15 cellular contexts compared by ENCODE assay signal in the genomic region with DNA sequence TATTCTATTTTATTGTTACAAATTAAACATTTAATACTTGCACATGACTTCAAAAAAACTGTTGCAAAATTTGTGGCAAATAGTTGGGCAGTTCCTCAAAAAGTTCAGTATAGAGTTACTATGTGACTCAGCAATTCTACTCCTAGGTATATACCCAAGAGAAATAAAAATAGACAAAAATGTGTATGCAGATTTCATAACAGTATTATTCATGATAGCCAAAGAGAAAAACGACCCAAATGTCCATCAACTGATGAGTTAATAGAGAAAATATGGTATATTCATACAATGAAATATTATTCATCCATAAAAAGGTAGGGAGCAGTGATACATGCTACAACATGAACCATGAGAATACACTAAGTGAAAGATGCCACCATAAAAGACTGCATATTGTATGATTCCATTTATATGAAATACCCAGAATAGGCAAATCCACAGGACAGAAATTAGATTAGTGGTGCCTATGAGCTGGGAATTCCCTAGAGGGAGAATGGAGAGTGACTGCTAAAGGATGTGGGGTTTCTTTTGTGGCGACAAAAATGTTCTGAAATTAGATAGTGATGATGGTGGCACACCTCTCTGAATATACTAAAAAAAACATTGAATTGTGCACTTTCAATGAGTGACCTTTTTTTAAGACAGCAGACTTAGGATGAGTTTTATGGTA. TPM values are rescaled to one million over a fixed set of nuclear protein-coding genes. Genes with fewer than 3 reads are reported as not detected.
A peak's percentile ranks its signal among the peaks of the same experiment; 100 is the strongest.
DNase-seq lines count a peak whose midpoint lies in the region; ATAC-seq and TF ChIP-seq lines count a peak whose summit lies in the region.
"Had no signal": no experiment of that assay in that cellular context is flagged by ENCODE, and none has a peak within 500 bp of the region (broad histone marks: within the 10 kb centered on the region; RNA-seq: fewer than 3 reads in every experiment).

No MANE protein-coding gene starts in this region.

- H3K4me1 ChIP-seq in SK-N-SH (ENCODE audit: control insufficient read depth in 1 of 2, insufficient read depth in 2 of 2, low read depth in 1 of 2, low read length in 1 of 2), result no peaks in the 10 kb centered on the region
- H3K4me1 ChIP-seq: stomach had no signal

- no peaks in the 10 kb centered on the region for H3K27me3 ChIP-seq in SK-N-SH (ENCODE audit: insufficient read depth)
- H3K27me3 ChIP-seq: stomach had no signal

- no peak for TF ChIP-seq RAD21 in SK-N-SH (IDR thresholded peaks at IDR 0.05; ENCODE audit: low read length)

- H3K9me3 ChIP-seq in SK-N-SH, result no peaks in the 10 kb centered on the region

- H3K27ac ChIP-seq in SK-N-SH (ENCODE audit: low read depth in 2 of 2, low read length in 1 of 2), result peak overlapping the region in 1 of 2 experiments; percentile 9; a peak in 2 of 4 replicates
- H3K27ac ChIP-seq: stomach had no signal

- DNase-seq in AG10803 (ENCODE audit: low read depth) (peak; percentile 29), HS-5 (ENCODE audit: low read depth) (peak; percentile 78), SK-N-SH (no peak), fibroblast of mammary gland (ENCODE audit: low read depth) (peak; percentile 47), iPS-NIHi11 (ENCODE audit: low spot score) (no peak), pons (ENCODE audit: low spot score) (no peak), NCI-H1092 (lab: John Stamatoyannopoulos, UW) (no peak)
- DNase-seq: activated CD4-positive, alpha-beta memory T cell treated with anti-CD3 and anti-CD28 coated beads, Interleukin-2, amount 10 ng/mL, durations not matched to agents 7 days and 5 days; activated naive CD4-positive, alpha-beta T cell; C1 segment of cervical spinal cord; kidney; retina; stimulated activated CD4-positive, alpha-beta T cell treated with anti-CD3 and anti-CD28 coated beads, Interleukin-4, amount 100 ng/mL, for 4 hours; stomach had no signal

- no peaks in the 10 kb centered on the region for H3K36me3 ChIP-seq in SK-N-SH (replicated peaks in 1 of 2; ENCODE audit: control insufficient read depth in 1 of 2, insufficient read depth in 2 of 2, low read length in 1 of 2)
- H3K36me3 ChIP-seq: stomach had no signal

- no peak overlapping the region for H3K9ac ChIP-seq in SK-N-SH

- no peaks in the 10 kb centered on the region for H4K20me1 ChIP-seq in SK-N-SH (ENCODE audit: insufficient read depth)

- POLR2A ChIA-PET in SK-N-SH (lab: Yijun Ruan, JAX), result no interaction called here

- ATAC-seq in GM18861 (IDR thresholded peaks at IDR 0.05; ENCODE audit: unreplicated experiment), result no peak

- no peak for TF ChIP-seq EP300 in SK-N-SH (IDR thresholded peaks at IDR 0.05; ENCODE audit: borderline replicate concordance in 1 of 2, low read depth in 1 of 2, low read length in 1 of 2)

- TF ChIP-seq CTCF in AG10803 (conservative IDR thresholded peaks at IDR 0.05; ENCODE audit: low read length), result no peak
- no peak for TF ChIP-seq CTCF in SK-N-SH (IDR thresholded peaks at IDR 0.05)
- TF ChIP-seq CTCF in fibroblast of mammary gland (conservative IDR thresholded peaks at IDR 0.05; ENCODE audit: control insufficient read depth, insufficient read depth, low read depth, low read length), result no peak

- H3K4me3 ChIP-seq in AG10803 (ENCODE audit: low read length) (no peak overlapping the region), SK-N-SH (ENCODE audit: low read depth in 2 of 2, low read length in 1 of 2) (no peak overlapping the region), fibroblast of mammary gland (ENCODE audit: control insufficient read depth, low read depth, low read length) (no peak overlapping the region)
- H3K4me3 ChIP-seq: stomach had no signal

- no peak overlapping the region for H3K4me2 ChIP-seq in SK-N-SH

- 33% methylated on average over 2 of the region's 2 CpGs for WGBS in SK-N-SH (ENCODE audit: low lambda C conversion rate)

- H3K9me2 ChIP-seq in SK-N-SH, result no peaks in the 10 kb centered on the region

- CTCF ChIA-PET in SK-N-SH (lab: Yijun Ruan, JAX), result interaction anchor here (1.3 to 2.7 kb wide), 3 partner anchors 16 to 37 kb away, joined by 3 to 8 read pairs (median 5); no protein-coding TSS in a partner anchor

- H3K79me2 ChIP-seq in SK-N-SH (ENCODE audit: insufficient read depth), result no peaks in the 10 kb centered on the region

- peaks cover 10% of the 10 kb centered on the region for H3F3A ChIP-seq in SK-N-SH (replicated peaks; ENCODE audit: insufficient read depth)

- peak overlapping the region; percentile 11; the same call in 1 of the 2 replicates for H2AFZ ChIP-seq in SK-N-SH (ENCODE audit: low read depth)

TF ChIP-seq in SK-N-SH, 30 proteins besides CTCF, POLR2A, EP300 and RAD21:
- TF ChIP-seq GATA2 (CRISPR knock-in tag; IDR thresholded peaks at IDR 0.05) (no peak), TAF1 (IDR thresholded peaks at IDR 0.05; ENCODE audit: borderline replicate concordance, low read depth, low read length) (no peak), GABPA (IDR thresholded peaks at IDR 0.05; ENCODE audit: low read depth) (no peak), TCF12 (IDR thresholded peaks at IDR 0.05) (no peak), FOSL2 (IDR thresholded peaks at IDR 0.05; ENCODE audit: borderline replicate concordance, low read depth) (peak; percentile 8; the same call in 1 of the 2 replicates), NRF1 (IDR thresholded peaks at IDR 0.05; ENCODE audit: low read depth, low read length) (no peak), EZH2phosphoT487 (IDR thresholded peaks at IDR 0.05; ENCODE audit: borderline replicate concordance, low read depth) (no peak), SMC3 (IDR thresholded peaks at IDR 0.05; ENCODE audit: low read depth, low read length) (no peak), ELF1 (IDR thresholded peaks at IDR 0.05) (no peak), NFIC (IDR thresholded peaks at IDR 0.05; ENCODE audit: borderline replicate concordance) (no peak), RFX5 (IDR thresholded peaks at IDR 0.05; ENCODE audit: low read length) (no peak)
- TF ChIP-seq, protein P1, sequence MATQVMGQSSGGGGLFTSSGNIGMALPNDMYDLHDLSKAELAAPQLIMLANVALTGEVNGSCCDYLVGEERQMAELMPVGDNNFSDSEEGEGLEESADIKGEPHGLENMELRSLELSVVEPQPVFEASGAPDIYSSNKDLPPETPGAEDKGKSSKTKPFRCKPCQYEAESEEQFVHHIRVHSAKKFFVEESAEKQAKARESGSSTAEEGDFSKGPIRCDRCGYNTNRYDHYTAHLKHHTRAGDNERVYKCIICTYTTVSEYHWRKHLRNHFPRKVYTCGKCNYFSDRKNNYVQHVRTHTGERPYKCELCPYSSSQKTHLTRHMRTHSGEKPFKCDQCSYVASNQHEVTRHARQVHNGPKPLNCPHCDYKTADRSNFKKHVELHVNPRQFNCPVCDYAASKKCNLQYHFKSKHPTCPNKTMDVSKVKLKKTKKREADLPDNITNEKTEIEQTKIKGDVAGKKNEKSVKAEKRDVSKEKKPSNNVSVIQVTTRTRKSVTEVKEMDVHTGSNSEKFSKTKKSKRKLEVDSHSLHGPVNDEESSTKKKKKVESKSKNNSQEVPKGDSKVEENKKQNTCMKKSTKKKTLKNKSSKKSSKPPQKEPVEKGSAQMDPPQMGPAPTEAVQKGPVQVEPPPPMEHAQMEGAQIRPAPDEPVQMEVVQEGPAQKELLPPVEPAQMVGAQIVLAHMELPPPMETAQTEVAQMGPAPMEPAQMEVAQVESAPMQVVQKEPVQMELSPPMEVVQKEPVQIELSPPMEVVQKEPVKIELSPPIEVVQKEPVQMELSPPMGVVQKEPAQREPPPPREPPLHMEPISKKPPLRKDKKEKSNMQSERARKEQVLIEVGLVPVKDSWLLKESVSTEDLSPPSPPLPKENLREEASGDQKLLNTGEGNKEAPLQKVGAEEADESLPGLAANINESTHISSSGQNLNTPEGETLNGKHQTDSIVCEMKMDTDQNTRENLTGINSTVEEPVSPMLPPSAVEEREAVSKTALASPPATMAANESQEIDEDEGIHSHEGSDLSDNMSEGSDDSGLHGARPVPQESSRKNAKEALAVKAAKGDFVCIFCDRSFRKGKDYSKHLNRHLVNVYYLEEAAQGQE (IDR thresholded peaks at IDR 0.05; ENCODE audit: low read depth, low read length), result no peak
- TF ChIP-seq, protein P2, sequence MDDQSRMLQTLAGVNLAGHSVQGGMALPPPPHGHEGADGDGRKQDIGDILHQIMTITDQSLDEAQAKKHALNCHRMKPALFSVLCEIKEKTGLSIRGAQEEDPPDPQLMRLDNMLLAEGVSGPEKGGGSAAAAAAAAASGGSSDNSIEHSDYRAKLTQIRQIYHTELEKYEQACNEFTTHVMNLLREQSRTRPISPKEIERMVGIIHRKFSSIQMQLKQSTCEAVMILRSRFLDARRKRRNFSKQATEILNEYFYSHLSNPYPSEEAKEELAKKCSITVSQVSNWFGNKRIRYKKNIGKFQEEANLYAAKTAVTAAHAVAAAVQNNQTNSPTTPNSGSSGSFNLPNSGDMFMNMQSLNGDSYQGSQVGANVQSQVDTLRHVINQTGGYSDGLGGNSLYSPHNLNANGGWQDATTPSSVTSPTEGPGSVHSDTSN (IDR thresholded peaks at IDR 0.05), result peak; percentile 24; the same call in 1 of the 2 replicates

RNA-seq across cellular contexts. Expression of a gene that starts 31.6 kb away (rescaled TPM):
- polyA plus RNA-seq in SK-N-SH (2012; rRNA removed), result 13.2 and 18.8 TPM in 2 replicates
- 15.5 and 15.6 TPM in 2 replicates for polyA plus RNA-seq in SK-N-SH (2012; cell fraction: cytosol; rRNA removed)
- 20.7 and 41.8 TPM in 2 replicates for polyA plus RNA-seq in SK-N-SH (2012; cell fraction: nucleus; rRNA removed)

RNA-seq across cellular contexts. Expression of a gene that starts 48.7 kb away (rescaled TPM):
- 49.1 and 60.4 TPM in 2 replicates for polyA plus RNA-seq in SK-N-SH (2012; rRNA removed)
- polyA plus RNA-seq in SK-N-SH (2012; cell fraction: cytosol; rRNA removed), result 40.4 and 51.3 TPM in 2 replicates
- polyA plus RNA-seq in SK-N-SH (2012; cell fraction: nucleus; rRNA removed), result 94.5 and 183 TPM in 2 replicates

Comparison
In these comparisons a context has a peak if more than half of its experiments do, and no peak if none do; other contexts are left out.
1. DNase-seq: peak in AG10803 (single experiment), HS-5 (single experiment) and fibroblast of mammary gland (single experiment); none in SK-N-SH (single experiment), iPS-NIHi11 (single experiment), pons (single experiment) and NCI-H1092 (single experiment).